ENCODE assay signal across 1 cellular context in the genomic region with DNA sequence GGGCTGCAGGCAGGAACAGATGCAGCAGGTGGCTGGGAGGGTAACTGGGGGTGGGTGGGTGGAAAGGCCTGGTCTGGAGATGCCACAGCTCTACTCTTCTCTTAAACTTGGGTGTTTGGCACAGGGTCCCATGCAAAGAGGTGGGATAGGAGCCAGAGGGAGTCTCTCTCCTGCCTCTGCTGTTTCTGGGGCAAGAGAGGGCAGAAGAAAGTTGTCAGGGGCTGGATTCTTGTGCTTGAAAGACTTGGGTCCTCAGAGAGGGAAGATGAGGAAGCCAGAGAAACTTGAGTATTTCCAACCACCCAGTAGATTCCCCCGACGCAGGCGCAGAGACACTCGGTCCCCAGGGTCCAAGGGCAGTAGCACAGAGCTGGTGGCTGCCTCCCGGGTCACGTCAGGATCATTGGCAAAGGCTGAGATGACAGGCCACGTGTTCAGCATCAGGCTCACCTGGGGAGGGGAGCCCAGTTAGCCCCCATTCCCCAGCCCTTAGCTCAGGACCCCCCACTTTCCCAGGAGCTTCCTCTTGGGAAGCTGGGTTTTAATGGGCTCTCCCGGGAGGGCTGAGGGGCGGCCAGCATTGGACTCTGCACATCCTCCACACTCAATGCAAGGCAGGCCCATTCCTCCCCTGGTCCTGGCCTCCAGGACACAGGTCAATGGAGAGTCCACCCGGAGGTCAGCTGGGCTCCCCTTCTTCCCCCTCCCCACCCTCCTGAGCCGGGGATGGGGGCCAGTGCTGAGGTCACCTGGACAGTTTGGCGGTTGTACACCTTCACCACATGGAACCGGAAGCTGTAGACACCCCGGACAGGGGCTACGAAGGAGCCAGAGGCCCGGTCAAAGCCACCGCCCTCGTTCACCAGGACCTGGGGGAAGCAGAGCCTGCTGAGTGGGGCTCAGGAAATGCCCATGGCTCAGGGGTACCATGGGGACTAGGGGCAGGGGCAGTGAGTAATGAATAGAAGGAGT.
TF ChIP-seq lines count a peak whose summit lies in the region.

No MANE protein-coding gene starts in this region.

TF ChIP-seq in GM23338, 12 proteins besides CTCF, POLR2A, EP300 and RAD21 (continued from another document):
- TF ChIP-seq, protein P1, sequence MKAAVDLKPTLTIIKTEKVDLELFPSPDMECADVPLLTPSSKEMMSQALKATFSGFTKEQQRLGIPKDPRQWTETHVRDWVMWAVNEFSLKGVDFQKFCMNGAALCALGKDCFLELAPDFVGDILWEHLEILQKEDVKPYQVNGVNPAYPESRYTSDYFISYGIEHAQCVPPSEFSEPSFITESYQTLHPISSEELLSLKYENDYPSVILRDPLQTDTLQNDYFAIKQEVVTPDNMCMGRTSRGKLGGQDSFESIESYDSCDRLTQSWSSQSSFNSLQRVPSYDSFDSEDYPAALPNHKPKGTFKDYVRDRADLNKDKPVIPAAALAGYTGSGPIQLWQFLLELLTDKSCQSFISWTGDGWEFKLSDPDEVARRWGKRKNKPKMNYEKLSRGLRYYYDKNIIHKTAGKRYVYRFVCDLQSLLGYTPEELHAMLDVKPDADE (IDR thresholded peaks at IDR 0.05) = no peak
- no peak for TF ChIP-seq CREB1 (CRISPR knock-in tag; IDR thresholded peaks at IDR 0.05; ENCODE audit: low read depth)
